In the genomic region with DNA sequence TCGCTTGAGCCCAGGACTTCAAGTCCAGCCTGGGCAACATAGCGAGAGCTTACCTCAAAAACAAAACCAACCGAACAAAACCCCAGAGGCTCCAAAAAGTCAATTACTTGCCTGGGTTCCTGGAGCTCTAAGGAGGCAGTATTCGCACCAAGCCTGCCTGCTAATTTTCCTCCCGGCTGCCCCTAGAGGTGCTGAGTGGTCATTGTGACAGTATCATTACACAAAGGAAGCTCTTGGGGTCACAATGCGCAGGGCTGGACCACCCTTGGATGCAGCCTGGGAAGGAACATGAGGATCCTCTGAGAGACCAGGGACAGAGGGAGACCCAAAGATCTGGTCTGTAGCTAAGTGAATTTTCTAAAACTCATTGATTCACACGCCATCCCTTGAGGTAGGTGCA, we compare ENCODE assay signal across 1 cellular context.
TF ChIP-seq lines count a peak whose summit lies in the region.

No MANE protein-coding gene starts in this region.

TF ChIP-seq in GM23338, 12 proteins besides CTCF, POLR2A, EP300 and RAD21 (continued from another document):
- TF ChIP-seq, protein P1, sequence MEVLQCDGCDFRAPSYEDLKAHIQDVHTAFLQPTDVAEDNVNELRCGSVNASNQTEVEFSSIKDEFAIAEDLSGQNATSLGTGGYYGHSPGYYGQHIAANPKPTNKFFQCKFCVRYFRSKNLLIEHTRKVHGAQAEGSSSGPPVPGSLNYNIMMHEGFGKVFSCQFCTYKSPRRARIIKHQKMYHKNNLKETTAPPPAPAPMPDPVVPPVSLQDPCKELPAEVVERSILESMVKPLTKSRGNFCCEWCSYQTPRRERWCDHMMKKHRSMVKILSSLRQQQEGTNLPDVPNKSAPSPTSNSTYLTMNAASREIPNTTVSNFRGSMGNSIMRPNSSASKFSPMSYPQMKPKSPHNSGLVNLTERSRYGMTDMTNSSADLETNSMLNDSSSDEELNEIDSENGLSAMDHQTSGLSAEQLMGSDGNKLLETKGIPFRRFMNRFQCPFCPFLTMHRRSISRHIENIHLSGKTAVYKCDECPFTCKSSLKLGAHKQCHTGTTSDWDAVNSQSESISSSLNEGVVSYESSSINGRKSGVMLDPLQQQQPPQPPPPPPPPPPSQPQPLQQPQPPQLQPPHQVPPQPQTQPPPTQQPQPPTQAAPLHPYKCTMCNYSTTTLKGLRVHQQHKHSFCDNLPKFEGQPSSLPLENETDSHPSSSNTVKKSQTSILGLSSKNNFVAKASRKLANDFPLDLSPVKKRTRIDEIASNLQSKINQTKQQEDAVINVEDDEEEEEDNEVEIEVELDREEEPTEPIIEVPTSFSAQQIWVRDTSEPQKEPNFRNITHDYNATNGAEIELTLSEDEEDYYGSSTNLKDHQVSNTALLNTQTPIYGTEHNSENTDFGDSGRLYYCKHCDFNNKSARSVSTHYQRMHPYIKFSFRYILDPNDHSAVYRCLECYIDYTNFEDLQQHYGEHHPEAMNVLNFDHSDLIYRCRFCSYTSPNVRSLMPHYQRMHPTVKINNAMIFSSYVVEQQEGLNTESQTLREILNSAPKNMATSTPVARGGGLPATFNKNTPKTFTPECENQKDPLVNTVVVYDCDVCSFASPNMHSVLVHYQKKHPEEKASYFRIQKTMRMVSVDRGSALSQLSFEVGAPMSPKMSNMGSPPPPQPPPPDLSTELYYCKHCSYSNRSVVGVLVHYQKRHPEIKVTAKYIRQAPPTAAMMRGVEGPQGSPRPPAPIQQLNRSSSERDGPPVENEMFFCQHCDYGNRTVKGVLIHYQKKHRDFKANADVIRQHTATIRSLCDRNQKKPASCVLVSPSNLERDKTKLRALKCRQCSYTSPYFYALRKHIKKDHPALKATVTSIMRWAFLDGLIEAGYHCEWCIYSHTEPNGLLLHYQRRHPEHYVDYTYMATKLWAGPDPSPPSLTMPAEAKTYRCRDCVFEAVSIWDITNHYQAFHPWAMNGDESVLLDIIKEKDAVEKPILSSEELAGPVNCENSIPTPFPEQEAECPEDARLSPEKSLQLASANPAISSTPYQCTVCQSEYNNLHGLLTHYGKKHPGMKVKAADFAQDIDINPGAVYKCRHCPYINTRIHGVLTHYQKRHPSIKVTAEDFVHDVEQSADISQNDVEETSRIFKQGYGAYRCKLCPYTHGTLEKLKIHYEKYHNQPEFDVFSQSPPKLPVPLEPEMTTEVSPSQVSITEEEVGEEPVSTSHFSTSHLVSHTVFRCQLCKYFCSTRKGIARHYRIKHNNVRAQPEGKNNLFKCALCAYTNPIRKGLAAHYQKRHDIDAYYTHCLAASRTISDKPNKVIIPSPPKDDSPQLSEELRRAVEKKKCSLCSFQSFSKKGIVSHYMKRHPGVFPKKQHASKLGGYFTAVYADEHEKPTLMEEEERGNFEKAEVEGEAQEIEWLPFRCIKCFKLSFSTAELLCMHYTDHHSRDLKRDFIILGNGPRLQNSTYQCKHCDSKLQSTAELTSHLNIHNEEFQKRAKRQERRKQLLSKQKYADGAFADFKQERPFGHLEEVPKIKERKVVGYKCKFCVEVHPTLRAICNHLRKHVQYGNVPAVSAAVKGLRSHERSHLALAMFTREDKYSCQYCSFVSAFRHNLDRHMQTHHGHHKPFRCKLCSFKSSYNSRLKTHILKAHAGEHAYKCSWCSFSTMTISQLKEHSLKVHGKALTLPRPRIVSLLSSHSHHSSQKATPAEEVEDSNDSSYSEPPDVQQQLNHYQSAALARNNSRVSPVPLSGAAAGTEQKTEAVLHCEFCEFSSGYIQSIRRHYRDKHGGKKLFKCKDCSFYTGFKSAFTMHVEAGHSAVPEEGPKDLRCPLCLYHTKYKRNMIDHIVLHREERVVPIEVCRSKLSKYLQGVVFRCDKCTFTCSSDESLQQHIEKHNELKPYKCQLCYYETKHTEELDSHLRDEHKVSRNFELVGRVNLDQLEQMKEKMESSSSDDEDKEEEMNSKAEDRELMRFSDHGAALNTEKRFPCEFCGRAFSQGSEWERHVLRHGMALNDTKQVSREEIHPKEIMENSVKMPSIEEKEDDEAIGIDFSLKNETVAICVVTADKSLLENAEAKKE (CRISPR knock-in tag; IDR thresholded peaks at IDR 0.05): no peak
- TF ChIP-seq EZH2 (IDR thresholded peaks at IDR 0.05; ENCODE audit: low read depth, unreplicated experiment) (no peak), ZNF114 (CRISPR knock-in tag; IDR thresholded peaks at IDR 0.05) (no peak), NANOG (IDR thresholded peaks at IDR 0.05; ENCODE audit: borderline replicate concordance) (no peak), JUNB (IDR thresholded peaks at IDR 0.05; ENCODE audit: unreplicated experiment) (no peak), STAT1 (IDR thresholded peaks at IDR 0.05; ENCODE audit: unreplicated experiment) (no peak), CREB1 (CRISPR knock-in tag; IDR thresholded peaks at IDR 0.05; ENCODE audit: low read depth) (no peak)
- TF ChIP-seq, protein P2, sequence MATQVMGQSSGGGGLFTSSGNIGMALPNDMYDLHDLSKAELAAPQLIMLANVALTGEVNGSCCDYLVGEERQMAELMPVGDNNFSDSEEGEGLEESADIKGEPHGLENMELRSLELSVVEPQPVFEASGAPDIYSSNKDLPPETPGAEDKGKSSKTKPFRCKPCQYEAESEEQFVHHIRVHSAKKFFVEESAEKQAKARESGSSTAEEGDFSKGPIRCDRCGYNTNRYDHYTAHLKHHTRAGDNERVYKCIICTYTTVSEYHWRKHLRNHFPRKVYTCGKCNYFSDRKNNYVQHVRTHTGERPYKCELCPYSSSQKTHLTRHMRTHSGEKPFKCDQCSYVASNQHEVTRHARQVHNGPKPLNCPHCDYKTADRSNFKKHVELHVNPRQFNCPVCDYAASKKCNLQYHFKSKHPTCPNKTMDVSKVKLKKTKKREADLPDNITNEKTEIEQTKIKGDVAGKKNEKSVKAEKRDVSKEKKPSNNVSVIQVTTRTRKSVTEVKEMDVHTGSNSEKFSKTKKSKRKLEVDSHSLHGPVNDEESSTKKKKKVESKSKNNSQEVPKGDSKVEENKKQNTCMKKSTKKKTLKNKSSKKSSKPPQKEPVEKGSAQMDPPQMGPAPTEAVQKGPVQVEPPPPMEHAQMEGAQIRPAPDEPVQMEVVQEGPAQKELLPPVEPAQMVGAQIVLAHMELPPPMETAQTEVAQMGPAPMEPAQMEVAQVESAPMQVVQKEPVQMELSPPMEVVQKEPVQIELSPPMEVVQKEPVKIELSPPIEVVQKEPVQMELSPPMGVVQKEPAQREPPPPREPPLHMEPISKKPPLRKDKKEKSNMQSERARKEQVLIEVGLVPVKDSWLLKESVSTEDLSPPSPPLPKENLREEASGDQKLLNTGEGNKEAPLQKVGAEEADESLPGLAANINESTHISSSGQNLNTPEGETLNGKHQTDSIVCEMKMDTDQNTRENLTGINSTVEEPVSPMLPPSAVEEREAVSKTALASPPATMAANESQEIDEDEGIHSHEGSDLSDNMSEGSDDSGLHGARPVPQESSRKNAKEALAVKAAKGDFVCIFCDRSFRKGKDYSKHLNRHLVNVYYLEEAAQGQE (IDR thresholded peaks at IDR 0.05; ENCODE audit: unreplicated experiment): no peak
